8 cellular contexts compared by ENCODE assay signal in genomic region chr11:613369-613968, GRCh38. TPM values are rescaled to one million over a fixed set of nuclear protein-coding genes. Genes with fewer than 3 reads are reported as not detected.
A peak's percentile ranks its signal among the peaks of the same experiment; 100 is the strongest.
DNase-seq lines count a peak whose midpoint lies in the region; ATAC-seq lines count a peak whose summit lies in the region.

No MANE protein-coding gene starts in this region.

- CTCF ChIA-PET in activated CD4-positive, alpha-beta T cell treated with anti-CD3 and anti-CD28 coated beads, Interleukin-2, amount 10 ng/mL, durations not matched to agents 7 days and 5 days (lab: Charles Lee) = interaction anchor here (1.1 to 1.8 kb wide), 3 partner anchors 14 to 38 kb away, joined by 3 to 8 read pairs (median 3); no protein-coding TSS in a partner anchor
- CTCF ChIA-PET in naive thymus-derived CD4-positive, alpha-beta T cell (lab: Charles Lee) = interaction anchor here (0.6 kb wide), 1 partner anchor 36 kb away, joined by 6 read pairs; no protein-coding TSS in a partner anchor

- intact Hi-C loops in naive thymus-derived CD4-positive, alpha-beta T cell (cut with micrococcal nuclease) = loop anchor here (1.0 to 2.0 kb wide), 6 partner anchors 37 to 110 kb away; partner anchors contain the start of genes LMNTD2 (in 1 of the 2), LRRC56 (in 1 of the 2), PHRF1 (in 1 of the 2) and RASSF7 (in 1 of the 2)

- H3K36me3 ChIP-seq in duodenal mucosa (ENCODE audit: control insufficient read depth in 1 of 2, insufficient read depth in 2 of 2, low read length in 2 of 2) = peaks cover 31 to 60% of the 10 kb centered on the region in 2 donors
- H3K36me3 ChIP-seq in naive thymus-derived CD4-positive, alpha-beta T cell (ENCODE audit: control insufficient read depth in 2 of 3, insufficient read depth in 3 of 3, low read length in 3 of 3) = peaks cover 0 to 56% (median 22%) of the 10 kb centered on the region in 3 experiments

- peaks cover 25% of the 10 kb centered on the region for H3K4me1 Mint-ChIP-seq in activated CD4-positive, alpha-beta T cell treated with anti-CD3 and anti-CD28 coated beads, Interleukin-2, amount 10 ng/mL, durations not matched to agents 7 days and 5 days
- peaks cover 0 to 22% (median 15%) of the 10 kb centered on the region in 7 donors for H3K4me1 Mint-ChIP-seq in naive thymus-derived CD4-positive, alpha-beta T cell
- peaks cover 48% of the 10 kb centered on the region for H3K4me1 Mint-ChIP-seq in stimulated activated naive CD8-positive, alpha-beta T cell treated with anti-CD3 and anti-CD28 coated beads, Interleukin-15, amount 100 ng/mL, for 72 hours

- H3K4me1 ChIP-seq in duodenal mucosa (ENCODE audit: control insufficient read depth in 1 of 2, insufficient read depth in 2 of 2, low read length in 2 of 2) = peaks cover 45 to 49% of the 10 kb centered on the region in 2 donors
- peaks cover 8 to 22% of the 10 kb centered on the region in 2 donors for H3K4me1 ChIP-seq in naive thymus-derived CD4-positive, alpha-beta T cell (ENCODE audit: control insufficient read depth in 2 of 2, insufficient read depth in 2 of 2, low read length in 2 of 2)

- no peaks in the 10 kb centered on the region for H3K27me3 ChIP-seq in duodenal mucosa (ENCODE audit: control insufficient read depth in 1 of 2, insufficient read depth in 2 of 2, low read length in 2 of 2)
- H3K27me3 ChIP-seq in naive thymus-derived CD4-positive, alpha-beta T cell (ENCODE audit: control insufficient read depth in 2 of 2, insufficient read depth in 2 of 2, low read length in 2 of 2) = no peaks in the 10 kb centered on the region

- H3K4me3 ChIP-seq in duodenal mucosa (ENCODE audit: low read depth in 1 of 2, low read length in 2 of 2) = peak overlapping the region in 1 of 2 donors; percentile 80
- H3K4me3 ChIP-seq in naive thymus-derived CD4-positive, alpha-beta T cell (ENCODE audit: low read length) = no peak overlapping the region

- peak; percentile 47 for ATAC-seq in naive thymus-derived CD4-positive, alpha-beta T cell
- peak; percentile 24 for ATAC-seq in stimulated activated naive CD8-positive, alpha-beta T cell treated with anti-CD3 and anti-CD28 coated beads, Interleukin-15, amount 100 ng/mL, for 72 hours
- ATAC-seq in GM21515 (IDR thresholded peaks at IDR 0.05; ENCODE audit: unreplicated experiment) (no peak), GM21737 (IDR thresholded peaks at IDR 0.05; ENCODE audit: unreplicated experiment) (no peak)

- DNase-seq in DMS53 (lab: John Stamatoyannopoulos, UW) (peak; percentile 97), NCI-H2081 (lab: John Stamatoyannopoulos, UW) (peak; percentile 26 to 54)
- peak; percentile 84 for DNase-seq in activated CD4-positive, alpha-beta T cell treated with anti-CD3 and anti-CD28 coated beads, Interleukin-2, amount 10 ng/mL, durations not matched to agents 7 days and 5 days
- peak in 8 of 9 donors; percentile 20 to 89 (median 76) for DNase-seq in naive thymus-derived CD4-positive, alpha-beta T cell
- peak; percentile 68 to 71 for DNase-seq in stimulated activated naive CD8-positive, alpha-beta T cell treated with anti-CD3 and anti-CD28 coated beads, Interleukin-15, amount 100 ng/mL, for 72 hours

- peak overlapping the region; percentile 94 for H3K27ac ChIP-seq in duodenal mucosa (ENCODE audit: low read depth, low read length)
- H3K27ac ChIP-seq in naive thymus-derived CD4-positive, alpha-beta T cell (ENCODE audit: low read depth, low read length) = peak overlapping the region; percentile 95

- no peaks in the 10 kb centered on the region for H3K9me3 ChIP-seq in duodenal mucosa (ENCODE audit: control insufficient read depth in 1 of 2, low read length in 2 of 2)
- no peaks in the 10 kb centered on the region for H3K9me3 ChIP-seq in naive thymus-derived CD4-positive, alpha-beta T cell (ENCODE audit: control insufficient read depth in 2 of 3, low read length in 3 of 3)

- peaks cover 36% of the 10 kb centered on the region for H3K36me3 Mint-ChIP-seq in activated CD4-positive, alpha-beta T cell treated with anti-CD3 and anti-CD28 coated beads, Interleukin-2, amount 10 ng/mL, durations not matched to agents 7 days and 5 days (ENCODE audit: low read depth)
- peaks cover 0 to 15% (median 0%) of the 10 kb centered on the region in 5 donors for H3K36me3 Mint-ChIP-seq in naive thymus-derived CD4-positive, alpha-beta T cell

- H3K9ac ChIP-seq in duodenal mucosa (ENCODE audit: low read depth in 1 of 2, low read length in 2 of 2) = peak overlapping the region in 1 of 2 donors; percentile 97

- POLR2A ChIA-PET in activated CD4-positive, alpha-beta T cell treated with anti-CD3 and anti-CD28 coated beads, Interleukin-2, amount 10 ng/mL, durations not matched to agents 7 days and 5 days (lab: Charles Lee) = interaction anchor here (0.6 kb wide), 1 partner anchor 184 kb away, joined by 4 read pairs; no protein-coding TSS in a partner anchor
- POLR2A ChIA-PET in naive thymus-derived CD4-positive, alpha-beta T cell (lab: Charles Lee) = interaction anchor here (0.7 to 2.5 kb wide), 4 partner anchors 37 to 110 kb away, joined by 3 to 14 read pairs (median 3); partner anchors contain the start of genes PHRF1 and RNH1

- no peaks in the 10 kb centered on the region for H3K27me3 Mint-ChIP-seq in activated CD4-positive, alpha-beta T cell treated with anti-CD3 and anti-CD28 coated beads, Interleukin-2, amount 10 ng/mL, durations not matched to agents 7 days and 5 days
- no peaks in the 10 kb centered on the region for H3K27me3 Mint-ChIP-seq in naive thymus-derived CD4-positive, alpha-beta T cell
- H3K27me3 Mint-ChIP-seq in stimulated activated naive CD8-positive, alpha-beta T cell treated with anti-CD3 and anti-CD28 coated beads, Interleukin-15, amount 100 ng/mL, for 72 hours = no peaks in the 10 kb centered on the region

- no peaks in the 10 kb centered on the region for H3K9me3 Mint-ChIP-seq in activated CD4-positive, alpha-beta T cell treated with anti-CD3 and anti-CD28 coated beads, Interleukin-2, amount 10 ng/mL, durations not matched to agents 7 days and 5 days
- peaks cover 0 to 2% (median 0%) of the 10 kb centered on the region in 11 donors for H3K9me3 Mint-ChIP-seq in naive thymus-derived CD4-positive, alpha-beta T cell
- no peaks in the 10 kb centered on the region for H3K9me3 Mint-ChIP-seq in stimulated activated naive CD8-positive, alpha-beta T cell treated with anti-CD3 and anti-CD28 coated beads, Interleukin-15, amount 100 ng/mL, for 72 hours

- peak overlapping the region; percentile 95 for H3K27ac Mint-ChIP-seq in activated CD4-positive, alpha-beta T cell treated with anti-CD3 and anti-CD28 coated beads, Interleukin-2, amount 10 ng/mL, durations not matched to agents 7 days and 5 days
- peak overlapping the region in 7 of 9 donors; percentile 88 to 95 (median 90) for H3K27ac Mint-ChIP-seq in naive thymus-derived CD4-positive, alpha-beta T cell
- H3K27ac Mint-ChIP-seq in stimulated activated naive CD8-positive, alpha-beta T cell treated with anti-CD3 and anti-CD28 coated beads, Interleukin-15, amount 100 ng/mL, for 72 hours = peak overlapping the region; percentile 65 to 89

- peak overlapping the region; percentile 91 for H3K4me3 Mint-ChIP-seq in activated CD4-positive, alpha-beta T cell treated with anti-CD3 and anti-CD28 coated beads, Interleukin-2, amount 10 ng/mL, durations not matched to agents 7 days and 5 days
- H3K4me3 Mint-ChIP-seq in naive thymus-derived CD4-positive, alpha-beta T cell = peak overlapping the region in 5 of 10 donors; percentile 13 to 82 (median 63)
- H3K4me3 Mint-ChIP-seq in stimulated activated naive CD8-positive, alpha-beta T cell treated with anti-CD3 and anti-CD28 coated beads, Interleukin-15, amount 100 ng/mL, for 72 hours = peak overlapping the region; percentile 56 to 86

RNA-seq across cellular contexts. Expression of gene IRF7, which starts 2.3 kb away (rescaled TPM):
- 100 to 1,000 TPM; 152 to 154 TPM for total RNA-seq in activated CD4-positive, alpha-beta T cell treated with anti-CD3 and anti-CD28 coated beads, Interleukin-2, amount 10 ng/mL, durations not matched to agents 7 days and 5 days
- total RNA-seq in naive thymus-derived CD4-positive, alpha-beta T cell = 100 to 1,000 TPM in 1 of 5 experiments, 10 to 100 TPM in 4; 57.0 to 134 (median 64.6) TPM
- 10 to 100 TPM; 25.9 to 50.0 TPM for polyA plus RNA-seq in naive thymus-derived CD4-positive, alpha-beta T cell

RNA-seq across cellular contexts. Expression of gene CDHR5, which starts 11.3 kb away (rescaled TPM):
- total RNA-seq in activated CD4-positive, alpha-beta T cell treated with anti-CD3 and anti-CD28 coated beads, Interleukin-2, amount 10 ng/mL, durations not matched to agents 7 days and 5 days = not detected
- not detected for total RNA-seq in naive thymus-derived CD4-positive, alpha-beta T cell
- polyA plus RNA-seq in naive thymus-derived CD4-positive, alpha-beta T cell = not detected

RNA-seq across cellular contexts. Expression of gene SCT, which starts 13.5 kb away (rescaled TPM):
- total RNA-seq in activated CD4-positive, alpha-beta T cell treated with anti-CD3 and anti-CD28 coated beads, Interleukin-2, amount 10 ng/mL, durations not matched to agents 7 days and 5 days = not detected
- not detected for total RNA-seq in naive thymus-derived CD4-positive, alpha-beta T cell
- not detected for polyA plus RNA-seq in naive thymus-derived CD4-positive, alpha-beta T cell

RNA-seq across cellular contexts. Expression of gene DRD4, which starts 23.6 kb away (rescaled TPM):
- total RNA-seq in activated CD4-positive, alpha-beta T cell treated with anti-CD3 and anti-CD28 coated beads, Interleukin-2, amount 10 ng/mL, durations not matched to agents 7 days and 5 days = under 1 TPM; 0.21 to 0.30 TPM
- 1 to 10 TPM in 2 of 5 experiments, under 1 TPM in 3; 0.27 to 1.9 (median 0.75) TPM for total RNA-seq in naive thymus-derived CD4-positive, alpha-beta T cell
- polyA plus RNA-seq in naive thymus-derived CD4-positive, alpha-beta T cell = not detected

RNA-seq across cellular contexts. Expression of gene PHRF1, which starts 37.2 kb away (rescaled TPM):
- total RNA-seq in activated CD4-positive, alpha-beta T cell treated with anti-CD3 and anti-CD28 coated beads, Interleukin-2, amount 10 ng/mL, durations not matched to agents 7 days and 5 days = 10 to 100 TPM; 46.8 to 48.6 TPM
- total RNA-seq in naive thymus-derived CD4-positive, alpha-beta T cell = 10 to 100 TPM; 47.3 to 55.2 (median 49.4) TPM
- 10 to 100 TPM in 1 of 2 donors, 1 to 10 TPM in 1; 6.2 to 22.1 TPM for polyA plus RNA-seq in naive thymus-derived CD4-positive, alpha-beta T cell

Comparison
In these comparisons a context has a peak if more than half of its experiments do, and no peak if none do; other contexts are left out.
1. DNase-seq: peak in every context shown above with its lines; median percentile 97 in DMS53; 84 in activated CD4-positive, alpha-beta T cell treated with anti-CD3 and anti-CD28 coated beads, Interleukin-2, amount 10 ng/mL, durations not matched to agents 7 days and 5 days; 76 in naive thymus-derived CD4-positive, alpha-beta T cell; 70 in stimulated activated naive CD8-positive, alpha-beta T cell treated with anti-CD3 and anti-CD28 coated beads, Interleukin-15, amount 100 ng/mL, for 72 hours; 40 in NCI-H2081.
2. ATAC-seq: peak in naive thymus-derived CD4-positive, alpha-beta T cell (single experiment) and stimulated activated naive CD8-positive, alpha-beta T cell treated with anti-CD3 and anti-CD28 coated beads, Interleukin-15, amount 100 ng/mL, for 72 hours (single experiment); none in GM21515 (single experiment) and GM21737 (single experiment).
3. Peak in every context shown above with its lines, with median percentiles within 50 percentile points of each other: H3K27ac Mint-ChIP-seq.